Comparison of ENCODE assay signal across 1 cellular context in genomic region chr2:74806355-74806839, GRCh38.
TF ChIP-seq lines count a peak whose summit lies in the region.

No MANE protein-coding gene starts in this region.

TF ChIP-seq in HepG2, 621 proteins besides CTCF, POLR2A, EP300 and RAD21 (continued from another document and continues in another):
- TF ChIP-seq NFRKB (IDR thresholded peaks at IDR 0.05) (no peak), PRPF4 (IDR thresholded peaks at IDR 0.05; ENCODE audit: low read depth, low read length, poor library complexity, severe bottlenecking) (no peak), ZNF33B (CRISPR knock-in tag; IDR thresholded peaks at IDR 0.05) (0 out of 2 replicates have a peak, but pooled peaks have one; percentile 43), XBP1 (CRISPR knock-in tag; IDR thresholded peaks at IDR 0.05) (no peak), TRIM24 (CRISPR knock-in tag; IDR thresholded peaks at IDR 0.05) (peak; percentile 46; the same call in 1 of the 2 replicates), IKZF5 (CRISPR knock-in tag; IDR thresholded peaks at IDR 0.05) (no peak), ZNF264 (CRISPR knock-in tag; IDR thresholded peaks at IDR 0.05) (no peak), ARNT2 (CRISPR knock-in tag; IDR thresholded peaks at IDR 0.05; ENCODE audit: low read depth) (no peak), ZKSCAN8 (CRISPR knock-in tag; IDR thresholded peaks at IDR 0.05; ENCODE audit: borderline replicate concordance) (no peak; the same call in 1 of the 2 replicates), TMF1 (CRISPR knock-in tag; IDR thresholded peaks at IDR 0.05; ENCODE audit: low read depth) (no peak), ZNF564 (CRISPR knock-in tag; IDR thresholded peaks at IDR 0.05) (no peak), GMEB2 (CRISPR knock-in tag; IDR thresholded peaks at IDR 0.05; ENCODE audit: low read depth) (no peak), MIXL1 (CRISPR knock-in tag; IDR thresholded peaks at IDR 0.05) (no peak), ZNF3 (CRISPR knock-in tag; IDR thresholded peaks at IDR 0.05) (no peak), REL (CRISPR knock-in tag; conservative IDR thresholded peaks at IDR 0.05) (no peak), ZFP36L1 (CRISPR knock-in tag; IDR thresholded peaks at IDR 0.05) (no peak), ZNF160 (CRISPR knock-in tag; IDR thresholded peaks at IDR 0.05) (no peak), EHMT2 (IDR thresholded peaks at IDR 0.05; ENCODE audit: borderline replicate concordance, low read depth, low read length) (peak; percentile 92; the same call in 1 of the 2 replicates), ZNF33A (CRISPR knock-in tag; IDR thresholded peaks at IDR 0.05; ENCODE audit: borderline replicate concordance) (no peak), HNRNPH1 (optimal IDR thresholded peaks at IDR 0.05; ENCODE audit: low read depth, low read length) (no peak), ZNF790 (CRISPR knock-in tag; IDR thresholded peaks at IDR 0.05; ENCODE audit: borderline replicate concordance) (no peak), ZNF138 (CRISPR knock-in tag; IDR thresholded peaks at IDR 0.05; ENCODE audit: low read depth) (no peak), MYPOP (CRISPR knock-in tag; IDR thresholded peaks at IDR 0.05) (no peak), ZMAT3 (CRISPR knock-in tag; conservative IDR thresholded peaks at IDR 0.05) (no peak), SP5 (CRISPR knock-in tag; IDR thresholded peaks at IDR 0.05; ENCODE audit: borderline replicate concordance, low read depth) (no peak), ZNF841 (CRISPR knock-in tag; IDR thresholded peaks at IDR 0.05; ENCODE audit: borderline replicate concordance) (no peak), ZNF431 (CRISPR knock-in tag; IDR thresholded peaks at IDR 0.05; ENCODE audit: borderline replicate concordance, low read depth) (no peak), ELF3 (CRISPR knock-in tag; IDR thresholded peaks at IDR 0.05) (peak; percentile 51; the same call in 1 of the 2 replicates), PPARG (CRISPR knock-in tag; conservative IDR thresholded peaks at IDR 0.05) (no peak), ZNF570 (CRISPR knock-in tag; IDR thresholded peaks at IDR 0.05; ENCODE audit: borderline replicate concordance) (no peak), ZFP36L2 (CRISPR knock-in tag; IDR thresholded peaks at IDR 0.05) (no peak), ZNF552 (CRISPR knock-in tag; IDR thresholded peaks at IDR 0.05; ENCODE audit: borderline replicate concordance) (no peak), ZNF34 (CRISPR knock-in tag; IDR thresholded peaks at IDR 0.05; ENCODE audit: borderline replicate concordance) (no peak), MTA1 (CRISPR knock-in tag; IDR thresholded peaks at IDR 0.05; ENCODE audit: borderline replicate concordance) (no peak), NONO (IDR thresholded peaks at IDR 0.05) (no peak), NONO (CRISPR knock-in tag; conservative IDR thresholded peaks at IDR 0.05) (no peak), ZNF367 (CRISPR knock-in tag; IDR thresholded peaks at IDR 0.05; ENCODE audit: borderline replicate concordance) (no peak), MYNN (CRISPR knock-in tag; IDR thresholded peaks at IDR 0.05; ENCODE audit: low read depth) (no peak), U2AF2 (IDR thresholded peaks at IDR 0.05; ENCODE audit: low read depth, low read length) (no peak), ZSCAN9 (CRISPR knock-in tag; IDR thresholded peaks at IDR 0.05; ENCODE audit: borderline replicate concordance) (0 out of 2 replicates have a peak, but pooled peaks have one; percentile 51), DRAP1 (CRISPR knock-in tag; IDR thresholded peaks at IDR 0.05) (no peak), KAT7 (CRISPR knock-in tag; IDR thresholded peaks at IDR 0.05; ENCODE audit: borderline replicate concordance) (no peak), LCORL (IDR thresholded peaks at IDR 0.05) (no peak), LCORL (CRISPR knock-in tag; IDR thresholded peaks at IDR 0.05) (no peak), ZNF484 (CRISPR knock-in tag; IDR thresholded peaks at IDR 0.05; ENCODE audit: borderline replicate concordance, low read depth) (no peak), ZNF121 (CRISPR knock-in tag; IDR thresholded peaks at IDR 0.05) (no peak), NR2F1 (CRISPR knock-in tag; IDR thresholded peaks at IDR 0.05) (peak in 1 of 2 experiments; percentile 48; a peak in 2 of 4 replicates), ZBTB3 (CRISPR knock-in tag; IDR thresholded peaks at IDR 0.05; ENCODE audit: borderline replicate concordance, low read depth) (no peak), MIER2 (CRISPR knock-in tag; IDR thresholded peaks at IDR 0.05) (no peak), AKNA (CRISPR knock-in tag; IDR thresholded peaks at IDR 0.05; ENCODE audit: borderline replicate concordance) (no peak), ZNF512B (CRISPR knock-in tag; IDR thresholded peaks at IDR 0.05; ENCODE audit: borderline replicate concordance) (no peak), ZNF383 (CRISPR knock-in tag; IDR thresholded peaks at IDR 0.05; ENCODE audit: borderline replicate concordance) (no peak), HOXA3 (CRISPR knock-in tag; IDR thresholded peaks at IDR 0.05) (0 out of 2 replicates have a peak, but pooled peaks have one; percentile 40), ZFP90 (CRISPR knock-in tag; IDR thresholded peaks at IDR 0.05; ENCODE audit: borderline replicate concordance) (no peak), HNF4G (IDR thresholded peaks at IDR 0.05; ENCODE audit: borderline replicate concordance, low read depth, low read length) (no peak), HNF4G (CRISPR knock-in tag; IDR thresholded peaks at IDR 0.05; ENCODE audit: borderline replicate concordance, low read depth) (0 out of 2 replicates have a peak, but pooled peaks have one; percentile 43), PAF1 (CRISPR knock-in tag; IDR thresholded peaks at IDR 0.05) (no peak), SIN3B (IDR thresholded peaks at IDR 0.05; ENCODE audit: low read length) (no peak), CHD4 (IDR thresholded peaks at IDR 0.05; ENCODE audit: borderline replicate concordance, low read length) (no peak)
- TF ChIP-seq, protein P1, sequence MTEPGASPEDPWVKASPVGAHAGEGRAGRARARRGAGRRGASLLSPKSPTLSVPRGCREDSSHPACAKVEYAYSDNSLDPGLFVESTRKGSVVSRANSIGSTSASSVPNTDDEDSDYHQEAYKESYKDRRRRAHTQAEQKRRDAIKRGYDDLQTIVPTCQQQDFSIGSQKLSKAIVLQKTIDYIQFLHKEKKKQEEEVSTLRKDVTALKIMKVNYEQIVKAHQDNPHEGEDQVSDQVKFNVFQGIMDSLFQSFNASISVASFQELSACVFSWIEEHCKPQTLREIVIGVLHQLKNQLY (CRISPR knock-in tag; IDR thresholded peaks at IDR 0.05): no peak
